12 cellular contexts compared by ENCODE assay signal in genomic region chr3:63662500-63662899, GRCh38. TPM values are rescaled to one million over a fixed set of nuclear protein-coding genes. Genes with fewer than 3 reads are reported as not detected.
A peak's percentile ranks its signal among the peaks of the same experiment; 100 is the strongest.
DNase-seq lines count a peak whose midpoint lies in the region; ATAC-seq, FAIRE-seq and TF ChIP-seq lines count a peak whose summit lies in the region.
"Had no signal": no experiment of that assay in that cellular context is flagged by ENCODE, and none has a peak within 500 bp of the region (broad histone marks: within the 10 kb centered on the region; RNA-seq: fewer than 3 reads in every experiment).

No MANE protein-coding gene starts in this region.

- no peaks in the 10 kb centered on the region for H3K36me3 ChIP-seq in keratinocyte (ENCODE audit: control insufficient read depth in 2 of 2, extremely low read depth in 1 of 2, insufficient read depth in 2 of 2, low read length in 2 of 2)

- H3K4me1 ChIP-seq in keratinocyte (ENCODE audit: control insufficient read depth, extremely low read depth, insufficient read depth, low read length): no peaks in the 10 kb centered on the region

- no peak for TF ChIP-seq POLR2A in H54 (IDR thresholded peaks at IDR 0.05; ENCODE audit: low read depth, low read length)

- peak; percentile 43 for DNase-seq in AG20443 (ENCODE audit: low spot score)
- DNase-seq in HCEC 1CT: peak; percentile 54
- peak; percentile 15 for DNase-seq in SW480 (ENCODE audit: low spot score)
- DNase-seq in keratinocyte (ENCODE audit: low read depth, low spot score): no peak
- no peak for DNase-seq in GF-D8 (lab: John Stamatoyannopoulos, UW)
- DNase-seq in H54 (ENCODE audit: insufficient read length, low spot score): no peak
- no peak for DNase-seq in stimulated activated CD4-positive, alpha-beta T cell treated with anti-CD3 and anti-CD28 coated beads, Interleukin-4, amount 100 ng/mL, for 24 hours
- DNase-seq: activated CD4-positive, alpha-beta T cell treated with anti-CD3 and anti-CD28 coated beads, Interleukin-2, amount 10 ng/mL, durations not matched to agents 24 days and 14 days; dermis blood vessel endothelial cell; NCI-H1436 had no signal

- dilution Hi-C loops in keratinocyte (cut with MboI; ENCODE audit: extremely low pct_ligation_motif_present, low sequenced_read_pairs): no loop called here

- H2AFZ ChIP-seq in keratinocyte (ENCODE audit: control insufficient read depth, low read length): no peak overlapping the region

- H3K27me3 ChIP-seq in keratinocyte (ENCODE audit: control insufficient read depth, extremely low read depth, insufficient read depth, low read length): no peaks in the 10 kb centered on the region

- FAIRE-seq in keratinocyte (lab: Jason Lieb, UNC) (no peak), H54 (lab: Jason Lieb, UNC) (no peak)
- FAIRE-seq: frontal cortex had no signal

- no peaks in the 10 kb centered on the region for H3K9me1 ChIP-seq in keratinocyte (ENCODE audit: control insufficient read depth, extremely low read depth, insufficient read depth, low read length)

- H3K9ac ChIP-seq in keratinocyte (ENCODE audit: control insufficient read depth, extremely low read depth, insufficient read depth, low read length): no peak overlapping the region

- H3K9me3 ChIP-seq in keratinocyte (ENCODE audit: control insufficient read depth, low read depth, low read length): no peaks in the 10 kb centered on the region

- H3K27ac ChIP-seq in keratinocyte (ENCODE audit: control insufficient read depth, insufficient read depth, low read length): no peak overlapping the region

- no peaks in the 10 kb centered on the region for H4K20me1 ChIP-seq in keratinocyte (ENCODE audit: control insufficient read depth, extremely low read depth, insufficient read depth, low read length)

- H3K79me2 ChIP-seq in keratinocyte (ENCODE audit: control insufficient read depth, insufficient read depth, low read length): no peaks in the 10 kb centered on the region

- no peak for ATAC-seq in GM21515 (IDR thresholded peaks at IDR 0.05; ENCODE audit: unreplicated experiment)

- TF ChIP-seq CTCF in keratinocyte (optimal IDR thresholded peaks at IDR 0.05 in 1 of 3, IDR thresholded peaks at IDR 0.05 in 1 of 3, conservative IDR thresholded peaks at IDR 0.05 in 1 of 3; ENCODE audit: extremely low read depth in 1 of 3, insufficient read depth in 2 of 3, low read length in 3 of 3): peak; percentile 13 to 58 (median 17)

- no peak overlapping the region for H3K4me2 ChIP-seq in keratinocyte (ENCODE audit: control insufficient read depth, extremely low read depth, insufficient read depth, low read depth, low read length)

- H3K4me3 ChIP-seq in keratinocyte (ENCODE audit: control insufficient read depth in 2 of 3, extremely low read depth in 1 of 3, insufficient read depth in 2 of 3, low read depth in 1 of 3, low read length in 3 of 3): no peak overlapping the region

RNA-seq across cellular contexts. Expression of gene SNTN, which starts 10.0 kb away (rescaled TPM):
- not detected in 3 replicates for polyA plus RNA-seq in keratinocyte
- polyA plus RNA-seq in keratinocyte (2011; ENCODE audit: low read depth): not detected
- polyA plus RNA-seq in keratinocyte (2011; cell fraction: cytosol; rRNA removed): not detected in 2 replicates
- not detected in 2 replicates for polyA plus RNA-seq in keratinocyte (2011; cell fraction: nucleus; rRNA removed)
- not detected in 2 replicates for polyA plus RNA-seq in keratinocyte (2012; ENCODE audit: low replicate concordance)
- not detected in 3 replicates for polyA minus RNA-seq in keratinocyte
- not detected for polyA minus RNA-seq in keratinocyte (2011; cell fraction: cytosol; rRNA and poly(A)+ RNA removed)
- not detected in 2 replicates for polyA minus RNA-seq in keratinocyte (2011; cell fraction: nucleus; rRNA and poly(A)+ RNA removed)

Comparison
In these comparisons a context has a peak if more than half of its experiments do, and no peak if none do; other contexts are left out.
1. DNase-seq: peak in AG20443 (single experiment), HCEC 1CT (single experiment) and SW480 (single experiment); none in keratinocyte (single experiment), GF-D8 (single experiment), H54 (single experiment) and stimulated activated CD4-positive, alpha-beta T cell treated with anti-CD3 and anti-CD28 coated beads, Interleukin-4, amount 100 ng/mL, for 24 hours (single experiment).